Comparison of ENCODE assay signal across 8 cellular contexts in genomic region chr10:47384148-47384921, GRCh38. TPM values are rescaled to one million over a fixed set of nuclear protein-coding genes. Genes with fewer than 3 reads are reported as not detected.
A peak's percentile ranks its signal among the peaks of the same experiment; 100 is the strongest.
DNase-seq lines count a peak whose midpoint lies in the region; ATAC-seq lines count a peak whose summit lies in the region.

TSS of gene ZNF488 (minus strand) at chr10:47384293. CDS start at chr10:47368829, 15,464 bp downstream.

- H3K27ac ChIP-seq in cingulate gyrus (ENCODE audit: low read depth, low read length): peak within 1 kb of the TSS; percentile 54

- ATAC-seq in GM18873 (IDR thresholded peaks at IDR 0.05; ENCODE audit: low FRiP score, unreplicated experiment) (peak; percentile 74), HG03135 (IDR thresholded peaks at IDR 0.05; ENCODE audit: unreplicated experiment) (peak; percentile 83), left colon (peak; percentile 93)

- DNase-seq in ACHN (peak; percentile 92), NCI-H345 treated with DMSO at 0.1 percent for 48 hours (lab: John Stamatoyannopoulos, UW; ENCODE audit: unreplicated experiment) (peak; percentile 49), left colon (peak; percentile 81 to 90)
- DNase-seq in activated CD4-positive, alpha-beta T cell treated with anti-CD3 and anti-CD28 coated beads for 4 hours: peak; percentile 70
- peak; percentile 30 to 60 for DNase-seq in stimulated activated CD4-positive, alpha-beta T cell treated with anti-CD3 and anti-CD28 coated beads, Interleukin-1b, Interleukin-23, amount 100 ng/mL, for 1 hour (ENCODE audit: low read depth in 2 of 2)

- intact Hi-C loops in left colon (cut with DNase I, micrococcal nuclease): no loop called here

- in situ Hi-C loops in ACHN (cut with HindIII; ENCODE audit: low pct_ligation_motif_present, low pct_unique_long_range_greater_than_20kb, low sequenced_read_pairs): no loop called here

RNA-seq across cellular contexts. Expression of gene ZNF488, which starts in this region (rescaled TPM):
- 1 to 10 TPM in 1 of 2 donors, under 1 TPM in 1; 0.64 to 1.7 TPM for total RNA-seq in left colon

Comparison
In these comparisons a context has a peak if more than half of its experiments do, and no peak if none do; other contexts are left out.
1. Peak in every context shown above with its lines: DNase-seq, ATAC-seq and H3K27ac ChIP-seq.